16 cellular contexts compared by ENCODE assay signal in the genomic region with DNA sequence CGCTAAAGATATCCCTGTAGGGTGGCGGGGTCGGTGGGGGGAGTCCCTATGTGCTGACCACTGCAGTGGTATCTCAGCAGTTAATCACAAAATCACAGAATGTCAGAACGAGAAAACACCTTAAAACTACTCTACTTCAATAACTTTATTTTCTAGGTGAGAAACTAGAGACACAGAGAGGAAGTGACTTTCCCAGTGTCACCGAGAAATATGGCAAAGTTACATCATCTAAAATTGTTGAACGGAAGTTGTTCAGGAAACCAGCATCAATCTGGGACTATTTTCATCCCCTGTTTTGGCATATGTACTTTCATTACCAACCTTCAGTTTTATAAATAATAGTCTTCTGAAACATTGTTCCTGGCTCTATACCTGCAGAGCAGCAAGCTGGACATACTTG.
"Had no signal": no experiment of that assay in that cellular context is flagged by ENCODE, and none has a peak within 500 bp of the region (broad histone marks: within the 10 kb centered on the region; RNA-seq: fewer than 3 reads in every experiment).

No MANE protein-coding gene starts in this region.

- H3K27me3 ChIP-seq: foreskin keratinocyte, sigmoid colon had no signal

- H3K27ac Mint-ChIP-seq: activated CD4-positive, alpha-beta T cell treated with anti-CD3 and anti-CD28 coated beads for 36 hours; activated CD8-positive, alpha-beta T cell treated with anti-CD3 and anti-CD28 coated beads for 36 hours; activated T-cell treated with anti-CD3 and anti-CD28 coated beads, Interleukin-2, amount 50 U/mL, for 72 hours had no signal

- H3K9me3 ChIP-seq: psoas muscle, sigmoid colon had no signal

- H3K4me1 ChIP-seq: foreskin keratinocyte, psoas muscle, sigmoid colon had no signal

- H3K4me1 Mint-ChIP-seq: activated CD4-positive, alpha-beta T cell treated with anti-CD3 and anti-CD28 coated beads for 36 hours had no signal

- ATAC-seq: activated CD4-positive, alpha-beta T cell treated with anti-CD3 and anti-CD28 coated beads for 36 hours; activated T-cell treated with anti-CD3 and anti-CD28 coated beads, Interleukin-2, amount 50 U/mL, for 72 hours; left lobe of liver; psoas muscle had no signal

- H3K9me3 Mint-ChIP-seq: activated CD8-positive, alpha-beta T cell treated with anti-CD3 and anti-CD28 coated beads for 36 hours; activated T-cell treated with anti-CD3 and anti-CD28 coated beads, Interleukin-2, amount 50 U/mL, for 72 hours; nephron had no signal

- H3K4me3 Mint-ChIP-seq: activated CD4-positive, alpha-beta T cell treated with anti-CD3 and anti-CD28 coated beads for 36 hours; activated CD8-positive, alpha-beta T cell treated with anti-CD3 and anti-CD28 coated beads for 36 hours; activated T-cell treated with anti-CD3 and anti-CD28 coated beads, Interleukin-2, amount 50 U/mL, for 72 hours; nephron had no signal

- DNase-seq: activated CD4-positive, alpha-beta T cell treated with anti-CD3 and anti-CD28 coated beads for 36 hours; activated CD8-positive, alpha-beta memory T cell treated with anti-CD3 and anti-CD28 coated beads, Interleukin-2, amount 50 U/mL, for 4 hours; activated CD8-positive, alpha-beta T cell treated with anti-CD3 and anti-CD28 coated beads for 36 hours; activated T-cell treated with anti-CD3 and anti-CD28 coated beads, Interleukin-2, amount 50 U/mL, for 72 hours; aorta; foreskin keratinocyte; occipital lobe; psoas muscle; sigmoid colon; stimulated activated CD4-positive, alpha-beta T cell treated with anti-CD3 and anti-CD28 coated beads, Interleukin-12 subunit alpha, Interleukin-12 subunit beta, amount 100 ng/mL, for 4 hours; stimulated activated naive CD4-positive, alpha-beta T cell treated with Interleukin-2 at 50 U/mL for 16 hours; T1000; trophoblast cell had no signal

- H3K4me3 ChIP-seq: psoas muscle, sigmoid colon had no signal

- H3K27ac ChIP-seq: foreskin keratinocyte, psoas muscle, sigmoid colon, VCaP had no signal
